20 cellular contexts compared by ENCODE assay signal in the genomic region with DNA sequence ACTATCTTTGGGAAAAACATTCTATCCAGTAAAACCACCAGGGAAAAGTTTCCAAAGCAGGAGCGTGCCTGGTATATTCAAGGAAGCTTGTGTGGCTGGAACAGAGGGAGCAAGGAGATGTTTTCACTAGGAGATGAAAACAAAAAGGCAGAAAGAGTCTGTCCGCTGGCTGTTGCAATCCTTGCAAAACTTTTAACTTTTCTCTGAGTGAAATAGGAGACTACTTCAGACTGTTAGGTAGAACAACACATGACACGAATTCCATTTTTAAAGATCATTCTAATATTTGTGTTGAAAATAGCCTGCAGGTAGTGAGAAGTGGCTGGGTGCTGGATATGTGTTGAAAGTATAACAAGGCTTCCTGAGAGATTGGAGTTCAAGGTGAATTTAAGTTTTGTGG.
"Had no signal": no experiment of that assay in that cellular context is flagged by ENCODE, and none has a peak within 500 bp of the region (broad histone marks: within the 10 kb centered on the region; RNA-seq: fewer than 3 reads in every experiment).

No MANE protein-coding gene starts in this region.

- H3K36me3 ChIP-seq: SJSA1 had no signal

- H3K4me3 ChIP-seq: SJSA1 had no signal

- H3K27me3 ChIP-seq: SJSA1 had no signal

- H3K9me3 ChIP-seq: SJSA1 had no signal

- H3K27ac ChIP-seq: SJSA1 had no signal

- DNase-seq: activated CD4-positive, alpha-beta T cell treated with anti-CD3 and anti-CD28 coated beads for 48 hours; activated CD4-positive, alpha-beta T cell treated with anti-CD3 and anti-CD28 coated beads, Interleukin-2, amount 50 U/mL, for 4 hours; activated CD4-positive, CD25-positive, alpha-beta regulatory T cell treated with anti-CD3 and anti-CD28 coated beads, Interleukin-2, amount 50 U/mL, for 72 hours; activated CD8-positive, alpha-beta T cell treated with anti-CD3 and anti-CD28 coated beads, Interleukin-2, amount 10 ng/mL, durations not matched to agents 7 days and 5 days; activated gamma-delta T cell treated with Interleukin-2 at 50 U/mL for 16 hours; activated naive CD4-positive, alpha-beta T cell treated with anti-CD3 and anti-CD28 coated beads, Interleukin-2, amount 50 U/mL, for 16 hours; activated naive CD8-positive, alpha-beta T cell treated with anti-CD3 and anti-CD28 coated beads, Interleukin-2, amount 10 ng/mL, durations not matched to agents 7 days and 5 days; activated T-cell treated with anti-CD3 and anti-CD28 coated beads, Interleukin-2, amount 50 U/mL, for 4 hours; aorta; central memory CD4-positive, alpha-beta T cell; MM.1S; NCI-H1105; NCI-H1436; NCI-H187; NCI-H2081; NCI-H510A treated with DMSO at 0.1 percent for 48 hours; NCI-H69; PC-3; SHP77 had no signal
